1 cellular context compared by ENCODE assay signal in genomic region chr5:103258957-103259704, GRCh38.
TF ChIP-seq lines count a peak whose summit lies in the region.

No MANE protein-coding gene starts in this region.

TF ChIP-seq in WTC11, 78 proteins besides CTCF, POLR2A, EP300 and RAD21 (continued from another document):
- no peak for TF ChIP-seq AFF4 (CRISPR knock-in tag; IDR thresholded peaks at IDR 0.05; ENCODE audit: borderline replicate concordance)
- no peak for TF ChIP-seq KAT7 (CRISPR knock-in tag; IDR thresholded peaks at IDR 0.05; ENCODE audit: borderline replicate concordance)
- TF ChIP-seq CREB1 (CRISPR knock-in tag; IDR thresholded peaks at IDR 0.05) = no peak
- peak; percentile 70; the same call in 1 of the 2 replicates for TF ChIP-seq ESRRA (CRISPR knock-in tag; IDR thresholded peaks at IDR 0.05; ENCODE audit: borderline replicate concordance)
- no peak for TF ChIP-seq MLX (CRISPR knock-in tag; IDR thresholded peaks at IDR 0.05)
- TF ChIP-seq FOXK1 (CRISPR knock-in tag; IDR thresholded peaks at IDR 0.05) = 0 out of 2 replicates have a peak, but pooled peaks have one; percentile 24
- no peak for TF ChIP-seq FOXP4 (CRISPR knock-in tag; IDR thresholded peaks at IDR 0.05)
- 0 out of 2 replicates have a peak, but pooled peaks have one; percentile 3 for TF ChIP-seq ZNF232 (CRISPR knock-in tag; IDR thresholded peaks at IDR 0.05)
- no peak for TF ChIP-seq CDX4 (CRISPR knock-in tag; IDR thresholded peaks at IDR 0.05; ENCODE audit: borderline replicate concordance)
- TF ChIP-seq ERG (CRISPR knock-in tag; IDR thresholded peaks at IDR 0.05) = no peak
- no peak for TF ChIP-seq ATF2 (CRISPR knock-in tag; IDR thresholded peaks at IDR 0.05; ENCODE audit: borderline replicate concordance, low read depth)
- TF ChIP-seq NFATC4 (CRISPR knock-in tag; IDR thresholded peaks at IDR 0.05) = no peak
- no peak for TF ChIP-seq NR1H2 (CRISPR knock-in tag; IDR thresholded peaks at IDR 0.05)
- peak; percentile 63; the same call in 1 of the 2 replicates for TF ChIP-seq MAX (CRISPR knock-in tag; IDR thresholded peaks at IDR 0.05)
- peak; percentile 50 for TF ChIP-seq PRDM15 (CRISPR knock-in tag; IDR thresholded peaks at IDR 0.05)
- no peak for TF ChIP-seq RELA (CRISPR knock-in tag; IDR thresholded peaks at IDR 0.05; ENCODE audit: borderline replicate concordance)
- TF ChIP-seq SMAD4 (CRISPR knock-in tag; IDR thresholded peaks at IDR 0.05) = no peak
- 0 out of 2 replicates have a peak, but pooled peaks have one; percentile 52 for TF ChIP-seq ZBTB43 (CRISPR knock-in tag; IDR thresholded peaks at IDR 0.05)
- no peak for TF ChIP-seq JAZF1 (CRISPR knock-in tag; IDR thresholded peaks at IDR 0.05)
- TF ChIP-seq ZNF532 (CRISPR knock-in tag; IDR thresholded peaks at IDR 0.05; ENCODE audit: borderline replicate concordance) = no peak
- peak; percentile 66; the same call in 1 of the 2 replicates for TF ChIP-seq TCF7 (CRISPR knock-in tag; IDR thresholded peaks at IDR 0.05; ENCODE audit: low read depth)
- TF ChIP-seq EMX1 (CRISPR knock-in tag; IDR thresholded peaks at IDR 0.05) = no peak
- TF ChIP-seq SOX15 (CRISPR knock-in tag; IDR thresholded peaks at IDR 0.05) = no peak
